31 cellular contexts compared by ENCODE assay signal in genomic region chr2:49934481-49934880, GRCh38.
"Had no signal": no experiment of that assay in that cellular context is flagged by ENCODE, and none has a peak within 500 bp of the region (broad histone marks: within the 10 kb centered on the region; RNA-seq: fewer than 3 reads in every experiment).

No MANE protein-coding gene starts in this region.

- DNase-seq: activated CD4-positive, alpha-beta memory T cell treated with anti-CD3 and anti-CD28 coated beads for 36 hours; activated CD4-positive, alpha-beta T cell treated with anti-CD3 and anti-CD28 coated beads for 36 hours; activated CD4-positive, alpha-beta T cell treated with anti-CD3 and anti-CD28 coated beads, Interleukin-2, amount 10 ng/mL, durations not matched to agents 24 days and 14 days; activated CD4-positive, CD25-positive, alpha-beta regulatory T cell; activated CD4-positive, CD25-positive, alpha-beta regulatory T cell treated with anti-CD3 and anti-CD28 coated beads, Interleukin-2, amount 50 U/mL, for 72 hours; activated CD8-positive, alpha-beta memory T cell treated with anti-CD3 and anti-CD28 coated beads, Interleukin-2, amount 10 ng/mL, durations not matched to agents 7 days and 5 days; activated CD8-positive, alpha-beta memory T cell treated with anti-CD3 and anti-CD28 coated beads, Interleukin-2, amount 50 U/mL, for 4 hours; activated CD8-positive, alpha-beta T cell treated with anti-CD3 and anti-CD28 coated beads, Interleukin-2, amount 10 ng/mL, durations not matched to agents 7 days and 5 days; activated effector memory CD4-positive, alpha-beta T cell treated with anti-CD3 and anti-CD28 coated beads, Interleukin-2, amount 50 U/mL, for 16 hours; activated naive CD4-positive, alpha-beta T cell treated with anti-CD3 and anti-CD28 coated beads for 36 hours; activated naive CD8-positive, alpha-beta T cell treated with anti-CD3 and anti-CD28 coated beads for 36 hours; activated naive CD8-positive, alpha-beta T cell treated with anti-CD3 and anti-CD28 coated beads, Interleukin-2, amount 50 U/mL, for 24 hours; activated T-cell treated with anti-CD3 and anti-CD28 coated beads, Interleukin-2, amount 50 U/mL, for 1 hour; activated T-cell treated with anti-CD3 and anti-CD28 coated beads, Interleukin-2, amount 50 U/mL, for 48 hours; adrenal gland; amygdala; aorta; body of pancreas; cortex of kidney; dermis blood vessel endothelial cell; effector CD4-positive, alpha-beta T cell; effector memory CD8-positive, alpha-beta T cell; erythroblast; foreskin keratinocyte; gastrocnemius medialis; glutamatergic neuron; T-helper 2 cell had no signal

- H3K27me3 ChIP-seq: adrenal gland, body of pancreas, esophagus muscularis mucosa, foreskin keratinocyte, gastrocnemius medialis had no signal

- ATAC-seq: activated CD4-positive, alpha-beta T cell treated with anti-CD3 and anti-CD28 coated beads for 36 hours; activated CD8-positive, alpha-beta memory T cell treated with anti-CD3 and anti-CD28 coated beads, Interleukin-2, amount 10 ng/mL, durations not matched to agents 7 days and 5 days; activated CD8-positive, alpha-beta T cell treated with anti-CD3 and anti-CD28 coated beads, Interleukin-2, amount 10 ng/mL, durations not matched to agents 7 days and 5 days; activated naive CD8-positive, alpha-beta T cell treated with anti-CD3 and anti-CD28 coated beads, Interleukin-2, amount 50 U/mL, for 24 hours; body of pancreas; effector memory CD8-positive, alpha-beta T cell; foreskin keratinocyte; gastrocnemius medialis had no signal

- H3K4me3 Mint-ChIP-seq: activated CD4-positive, alpha-beta memory T cell treated with anti-CD3 and anti-CD28 coated beads for 36 hours; activated CD4-positive, alpha-beta T cell treated with anti-CD3 and anti-CD28 coated beads for 36 hours; activated CD4-positive, alpha-beta T cell treated with anti-CD3 and anti-CD28 coated beads, Interleukin-2, amount 10 ng/mL, durations not matched to agents 24 days and 14 days; activated CD8-positive, alpha-beta memory T cell treated with anti-CD3 and anti-CD28 coated beads, Interleukin-2, amount 10 ng/mL, durations not matched to agents 7 days and 5 days; activated CD8-positive, alpha-beta T cell treated with anti-CD3 and anti-CD28 coated beads, Interleukin-2, amount 10 ng/mL, durations not matched to agents 7 days and 5 days; activated naive CD4-positive, alpha-beta T cell treated with anti-CD3 and anti-CD28 coated beads for 36 hours; activated naive CD4-positive, alpha-beta T cell treated with anti-CD3 and anti-CD28 coated beads, Interleukin-2, amount 50 U/mL, for 24 hours; activated naive CD8-positive, alpha-beta T cell treated with anti-CD3 and anti-CD28 coated beads for 36 hours; activated naive CD8-positive, alpha-beta T cell treated with anti-CD3 and anti-CD28 coated beads, Interleukin-2, amount 50 U/mL, for 24 hours; activated T-helper 1 cell treated with anti-CD3 and anti-CD28 coated beads, Interleukin-12 subunit alpha, Interleukin-12 subunit beta, Interleukin-2, Interleukin-4 antibody, amounts not matched to agents 30 ng/mL and 10 ng/mL and 1 ng/mL, durations not matched to agents 14 hours and 24 hours and 36 hours; effector memory CD8-positive, alpha-beta T cell had no signal

- H3K36me3 Mint-ChIP-seq: activated CD4-positive, alpha-beta memory T cell treated with anti-CD3 and anti-CD28 coated beads for 36 hours; activated CD8-positive, alpha-beta memory T cell treated with anti-CD3 and anti-CD28 coated beads, Interleukin-2, amount 10 ng/mL, durations not matched to agents 7 days and 5 days; activated naive CD4-positive, alpha-beta T cell treated with anti-CD3 and anti-CD28 coated beads, Interleukin-2, amount 50 U/mL, for 24 hours; activated naive CD8-positive, alpha-beta T cell treated with anti-CD3 and anti-CD28 coated beads for 36 hours had no signal

- H3K27ac Mint-ChIP-seq: activated CD4-positive, alpha-beta memory T cell treated with anti-CD3 and anti-CD28 coated beads for 36 hours; activated CD4-positive, alpha-beta T cell treated with anti-CD3 and anti-CD28 coated beads for 36 hours; activated CD4-positive, alpha-beta T cell treated with anti-CD3 and anti-CD28 coated beads, Interleukin-2, amount 10 ng/mL, durations not matched to agents 24 days and 14 days; activated CD8-positive, alpha-beta memory T cell treated with anti-CD3 and anti-CD28 coated beads, Interleukin-2, amount 10 ng/mL, durations not matched to agents 7 days and 5 days; activated CD8-positive, alpha-beta T cell treated with anti-CD3 and anti-CD28 coated beads, Interleukin-2, amount 10 ng/mL, durations not matched to agents 7 days and 5 days; activated naive CD4-positive, alpha-beta T cell treated with anti-CD3 and anti-CD28 coated beads for 36 hours; activated naive CD4-positive, alpha-beta T cell treated with anti-CD3 and anti-CD28 coated beads, Interleukin-2, amount 50 U/mL, for 24 hours; activated naive CD8-positive, alpha-beta T cell treated with anti-CD3 and anti-CD28 coated beads for 36 hours; activated naive CD8-positive, alpha-beta T cell treated with anti-CD3 and anti-CD28 coated beads, Interleukin-2, amount 50 U/mL, for 24 hours; activated T-helper 1 cell treated with anti-CD3 and anti-CD28 coated beads, Interleukin-12 subunit alpha, Interleukin-12 subunit beta, Interleukin-2, Interleukin-4 antibody, amounts not matched to agents 30 ng/mL and 10 ng/mL and 1 ng/mL, durations not matched to agents 14 hours and 24 hours and 36 hours; activated T-helper 2 cell treated with anti-CD3 and anti-CD28 coated beads, Interferon-gamma antibody, Interleukin-2, Interleukin-4, amounts not matched to agents 10 μg/mL and 5 μg/mL and 100 μg/mL, durations not matched to agents 14 hours and 24 hours and 36 hours; effector memory CD8-positive, alpha-beta T cell had no signal

- H3K4me1 Mint-ChIP-seq: activated CD4-positive, alpha-beta T cell treated with anti-CD3 and anti-CD28 coated beads for 36 hours; activated CD4-positive, alpha-beta T cell treated with anti-CD3 and anti-CD28 coated beads, Interleukin-2, amount 10 ng/mL, durations not matched to agents 24 days and 14 days; activated CD8-positive, alpha-beta memory T cell treated with anti-CD3 and anti-CD28 coated beads, Interleukin-2, amount 10 ng/mL, durations not matched to agents 7 days and 5 days; activated naive CD4-positive, alpha-beta T cell treated with anti-CD3 and anti-CD28 coated beads, Interleukin-2, amount 50 U/mL, for 24 hours; activated naive CD8-positive, alpha-beta T cell treated with anti-CD3 and anti-CD28 coated beads for 36 hours; activated naive CD8-positive, alpha-beta T cell treated with anti-CD3 and anti-CD28 coated beads, Interleukin-2, amount 50 U/mL, for 24 hours had no signal

- H3K9me3 Mint-ChIP-seq: activated CD4-positive, alpha-beta T cell treated with anti-CD3 and anti-CD28 coated beads, Interleukin-2, amount 10 ng/mL, durations not matched to agents 24 days and 14 days; activated naive CD4-positive, alpha-beta T cell treated with anti-CD3 and anti-CD28 coated beads for 36 hours; activated naive CD4-positive, alpha-beta T cell treated with anti-CD3 and anti-CD28 coated beads, Interleukin-2, amount 50 U/mL, for 24 hours; activated naive CD8-positive, alpha-beta T cell treated with anti-CD3 and anti-CD28 coated beads for 36 hours; activated naive CD8-positive, alpha-beta T cell treated with anti-CD3 and anti-CD28 coated beads, Interleukin-2, amount 50 U/mL, for 24 hours; activated T-helper 1 cell treated with anti-CD3 and anti-CD28 coated beads, Interleukin-12 subunit alpha, Interleukin-12 subunit beta, Interleukin-2, Interleukin-4 antibody, amounts not matched to agents 30 ng/mL and 10 ng/mL and 1 ng/mL, durations not matched to agents 14 hours and 24 hours and 36 hours; activated T-helper 2 cell treated with anti-CD3 and anti-CD28 coated beads, Interferon-gamma antibody, Interleukin-2, Interleukin-4, amounts not matched to agents 10 μg/mL and 5 μg/mL and 100 μg/mL, durations not matched to agents 14 hours and 24 hours and 36 hours had no signal

- H3K4me3 ChIP-seq: adrenal gland, body of pancreas, esophagus muscularis mucosa, gastrocnemius medialis had no signal

- H3K36me3 ChIP-seq: adrenal gland, esophagus muscularis mucosa, gastrocnemius medialis had no signal

- H3K27me3 Mint-ChIP-seq: activated CD4-positive, alpha-beta memory T cell treated with anti-CD3 and anti-CD28 coated beads for 36 hours; activated CD4-positive, alpha-beta T cell treated with anti-CD3 and anti-CD28 coated beads for 36 hours; activated CD4-positive, alpha-beta T cell treated with anti-CD3 and anti-CD28 coated beads, Interleukin-2, amount 10 ng/mL, durations not matched to agents 24 days and 14 days; activated CD8-positive, alpha-beta memory T cell treated with anti-CD3 and anti-CD28 coated beads, Interleukin-2, amount 10 ng/mL, durations not matched to agents 7 days and 5 days; activated naive CD4-positive, alpha-beta T cell treated with anti-CD3 and anti-CD28 coated beads, Interleukin-2, amount 50 U/mL, for 24 hours; activated naive CD8-positive, alpha-beta T cell treated with anti-CD3 and anti-CD28 coated beads for 36 hours; activated naive CD8-positive, alpha-beta T cell treated with anti-CD3 and anti-CD28 coated beads, Interleukin-2, amount 50 U/mL, for 24 hours; effector memory CD8-positive, alpha-beta T cell had no signal
